13 cellular contexts compared by ENCODE assay signal in genomic region chr13:114126086-114126485, GRCh38. TPM values are rescaled to one million over a fixed set of nuclear protein-coding genes. Genes with fewer than 3 reads are reported as not detected.
DNase-seq lines count a peak whose midpoint lies in the region; ATAC-seq and TF ChIP-seq lines count a peak whose summit lies in the region.
"Not testable (repeated sequence)": the region's sequence is repeated elsewhere in the genome, so short reads cannot be mapped to it uniquely, and the experiment has no call there.
"Had no signal": no experiment of that assay in that cellular context is flagged by ENCODE, and none has a peak within 500 bp of the region (broad histone marks: within the 10 kb centered on the region; RNA-seq: fewer than 3 reads in every experiment).

No MANE protein-coding gene starts in this region.

- not testable (repeated sequence) for DNase-seq in HL-60 (ENCODE audit: low read depth in 1 of 2, low spot score in 1 of 2); WTC11 (ENCODE audit: low spot score); activated CD8-positive, alpha-beta memory T cell treated with anti-CD3 and anti-CD28 coated beads, Interleukin-2, amount 10 ng/mL, durations not matched to agents 7 days and 5 days; naive B cell
- DNase-seq in osteoblast (ENCODE audit: insufficient read length, low spot score, missing footprints): peak; percentile 82

- peaks cover 93 to 98% (median 95%) of the 10 kb centered on the region in 10 experiments for H3K4me1 ChIP-seq in BLaER1 treated with 17β-estradiol and CSF1 and Interleukin-3, amounts not matched to agents 10 nM and 100 nM
- peaks cover 42% of the 10 kb centered on the region for H3K4me1 ChIP-seq in osteoblast (ENCODE audit: insufficient read depth, low read length)

- peaks cover 98% of the 10 kb centered on the region for H3K79me2 ChIP-seq in osteoblast (ENCODE audit: insufficient read depth, low read length)

- not testable (repeated sequence) for H2AFZ ChIP-seq in osteoblast (ENCODE audit: low read length)

- H4K20me1 ChIP-seq in BLaER1 treated with 17β-estradiol and CSF1 and Interleukin-3, amounts not matched to agents 10 nM and 100 nM: peaks cover 69 to 94% (median 77%) of the 10 kb centered on the region in 11 experiments
- H4K20me1 ChIP-seq in osteoblast (ENCODE audit: insufficient read depth, low read length): peaks cover 36% of the 10 kb centered on the region

- not testable (repeated sequence) for H3K4me3 Mint-ChIP-seq in WTC11; activated CD8-positive, alpha-beta memory T cell treated with anti-CD3 and anti-CD28 coated beads, Interleukin-2, amount 10 ng/mL, durations not matched to agents 7 days and 5 days; dendritic cell treated with granulocyte-macrophage colony-stimulating factor and Interleukin-4, amounts not matched to agents 40 ng/mL and 50 ng/mL, for 4 days
- H3K4me3 Mint-ChIP-seq in activated naive CD4-positive, alpha-beta T cell treated with anti-CD3 and anti-CD28 coated beads, Interleukin-2, amount 50 U/mL, for 24 hours: peak overlapping the region; percentile 98
- H3K4me3 Mint-ChIP-seq in naive B cell: peak overlapping the region in 6 of 8 donors; percentile 36 to 99 (median 68)

- not testable (repeated sequence) for H3K27me3 ChIP-seq in BLaER1 treated with 17β-estradiol and CSF1 and Interleukin-3, amounts not matched to agents 10 nM and 100 nM; HL-60 (ENCODE audit: insufficient read depth, poor library complexity, severe bottlenecking); osteoblast (ENCODE audit: insufficient read depth, low read length)

- not testable (repeated sequence) for H3K9me3 Mint-ChIP-seq in WTC11; activated CD8-positive, alpha-beta memory T cell treated with anti-CD3 and anti-CD28 coated beads, Interleukin-2, amount 10 ng/mL, durations not matched to agents 7 days and 5 days (ENCODE audit: low read depth); activated naive CD4-positive, alpha-beta T cell treated with anti-CD3 and anti-CD28 coated beads, Interleukin-2, amount 50 U/mL, for 24 hours; dendritic cell treated with granulocyte-macrophage colony-stimulating factor and Interleukin-4, amounts not matched to agents 40 ng/mL and 50 ng/mL, for 4 days; naive B cell

- H3K4me1 Mint-ChIP-seq in WTC11 (peaks cover 53% of the 10 kb centered on the region), naive B cell (peaks cover 71 to 86% (median 78%) of the 10 kb centered on the region in 3 donors)
- peaks cover 65% of the 10 kb centered on the region for H3K4me1 Mint-ChIP-seq in activated CD8-positive, alpha-beta memory T cell treated with anti-CD3 and anti-CD28 coated beads, Interleukin-2, amount 10 ng/mL, durations not matched to agents 7 days and 5 days
- peaks cover 83% of the 10 kb centered on the region for H3K4me1 Mint-ChIP-seq in activated naive CD4-positive, alpha-beta T cell treated with anti-CD3 and anti-CD28 coated beads, Interleukin-2, amount 50 U/mL, for 24 hours
- H3K4me1 Mint-ChIP-seq in dendritic cell treated with granulocyte-macrophage colony-stimulating factor and Interleukin-4, amounts not matched to agents 40 ng/mL and 50 ng/mL, for 4 days (ENCODE audit: low read depth): peaks cover 98% of the 10 kb centered on the region

- not testable (repeated sequence) for H3K9me3 ChIP-seq in BLaER1 treated with 17β-estradiol and CSF1 and Interleukin-3, amounts not matched to agents 10 nM and 100 nM (replicated peaks in 1 of 11); osteoblast (ENCODE audit: low read depth, low read length)

- H3K4me2 ChIP-seq in BLaER1 treated with 17β-estradiol and CSF1 and Interleukin-3, amounts not matched to agents 10 nM and 100 nM: peak overlapping the region; percentile 96 to 100 (median 99)
- H3K4me2 ChIP-seq in osteoblast (ENCODE audit: insufficient read depth, low read length): not testable (repeated sequence)

- H3K9ac ChIP-seq in BLaER1 treated with 17β-estradiol and CSF1 and Interleukin-3, amounts not matched to agents 10 nM and 100 nM: not testable (repeated sequence)

- H3K4me3 ChIP-seq in BLaER1 treated with 17β-estradiol and CSF1 and Interleukin-3, amounts not matched to agents 10 nM and 100 nM; HL-60 (replicated peaks; ENCODE audit: insufficient read depth, low read length); osteoblast (ENCODE audit: insufficient read depth, low read length): not testable (repeated sequence)

- POLR2A ChIA-PET in WTC11 (lab: Charles Lee): not testable (repeated sequence)

- H3K27ac Mint-ChIP-seq in WTC11 (peak overlapping the region; percentile 44; the same call in 1 of the 2 replicates), naive B cell (peak overlapping the region in 5 of 6 donors; percentile 31 to 93 (median 82))
- H3K27ac Mint-ChIP-seq in activated CD8-positive, alpha-beta memory T cell treated with anti-CD3 and anti-CD28 coated beads, Interleukin-2, amount 10 ng/mL, durations not matched to agents 7 days and 5 days: peak overlapping the region; percentile 21
- peak overlapping the region; percentile 98 for H3K27ac Mint-ChIP-seq in activated naive CD4-positive, alpha-beta T cell treated with anti-CD3 and anti-CD28 coated beads, Interleukin-2, amount 50 U/mL, for 24 hours
- H3K27ac Mint-ChIP-seq in dendritic cell treated with granulocyte-macrophage colony-stimulating factor and Interleukin-4, amounts not matched to agents 40 ng/mL and 50 ng/mL, for 4 days: peak overlapping the region; percentile 40

- H3K27me3 Mint-ChIP-seq in WTC11 (ENCODE audit: low read depth); activated CD8-positive, alpha-beta memory T cell treated with anti-CD3 and anti-CD28 coated beads, Interleukin-2, amount 10 ng/mL, durations not matched to agents 7 days and 5 days; activated naive CD4-positive, alpha-beta T cell treated with anti-CD3 and anti-CD28 coated beads, Interleukin-2, amount 50 U/mL, for 24 hours; dendritic cell treated with granulocyte-macrophage colony-stimulating factor and Interleukin-4, amounts not matched to agents 40 ng/mL and 50 ng/mL, for 4 days; naive B cell: not testable (repeated sequence)

- intact Hi-C loops in dendritic cell treated with granulocyte-macrophage colony-stimulating factor and Interleukin-4, amounts not matched to agents 40 ng/mL and 50 ng/mL, for 4 days (cut with micrococcal nuclease): not testable (repeated sequence)

- not testable (repeated sequence) for ATAC-seq in WTC11; activated CD8-positive, alpha-beta memory T cell treated with anti-CD3 and anti-CD28 coated beads, Interleukin-2, amount 10 ng/mL, durations not matched to agents 7 days and 5 days; naive B cell (ENCODE audit: low read depth in 2 of 2)

- not testable (repeated sequence) for TF ChIP-seq CTCF in HL-60 (IDR thresholded peaks at IDR 0.05; ENCODE audit: insufficient read depth, low read length); WTC11 (IDR thresholded peaks at IDR 0.05); osteoblast (IDR thresholded peaks at IDR 0.05; ENCODE audit: extremely low read depth, low read depth, low read length)

- CTCF ChIA-PET in WTC11 (lab: Charles Lee): not testable (repeated sequence)
- CTCF ChIA-PET in activated CD8-positive, alpha-beta memory T cell treated with anti-CD3 and anti-CD28 coated beads, Interleukin-2, amount 10 ng/mL, durations not matched to agents 7 days and 5 days (lab: Charles Lee): interaction anchor here (1.4 kb wide), 1 partner anchor 12 kb away, joined by 3 read pairs; no protein-coding TSS in a partner anchor

- not testable (repeated sequence) for H3K36me3 Mint-ChIP-seq in WTC11
- peaks cover 28% of the 10 kb centered on the region for H3K36me3 Mint-ChIP-seq in activated CD8-positive, alpha-beta memory T cell treated with anti-CD3 and anti-CD28 coated beads, Interleukin-2, amount 10 ng/mL, durations not matched to agents 7 days and 5 days
- peaks cover 14% of the 10 kb centered on the region for H3K36me3 Mint-ChIP-seq in activated naive CD4-positive, alpha-beta T cell treated with anti-CD3 and anti-CD28 coated beads, Interleukin-2, amount 50 U/mL, for 24 hours
- H3K36me3 Mint-ChIP-seq in dendritic cell treated with granulocyte-macrophage colony-stimulating factor and Interleukin-4, amounts not matched to agents 40 ng/mL and 50 ng/mL, for 4 days (ENCODE audit: low read depth): peaks cover 23% of the 10 kb centered on the region
- H3K36me3 Mint-ChIP-seq in naive B cell: peaks cover 5 to 11% of the 10 kb centered on the region in 2 donors

- H3K27ac ChIP-seq in BLaER1 treated with 17β-estradiol and CSF1 and Interleukin-3, amounts not matched to agents 10 nM and 100 nM: peak overlapping the region in 6 of 11 experiments; percentile 28 to 97 (median 92); a peak in 7 of 22 replicates
- peak overlapping the region; percentile 2; the same call in 1 of the 2 replicates for H3K27ac ChIP-seq in HL-60 (replicated peaks)
- not testable (repeated sequence) for H3K27ac ChIP-seq in osteoblast (ENCODE audit: low read depth, low read length)

- H3K36me3 ChIP-seq in BLaER1 treated with 17β-estradiol and CSF1 and Interleukin-3, amounts not matched to agents 10 nM and 100 nM: peaks cover 0 to 16% (median 0%) of the 10 kb centered on the region in 11 experiments; a peak in 3 of 22 replicates
- not testable (repeated sequence) for H3K36me3 ChIP-seq in osteoblast (ENCODE audit: insufficient read depth, low read length)

RNA-seq across cellular contexts. Expression of gene RASA3, which starts 6.3 kb away (rescaled TPM):
- total RNA-seq in WTC11 (2021) (16.5 to 22.3 TPM (median 16.9 TPM) in 3 replicates), osteoblast (40.7 and 41.3 TPM in 2 replicates)
- total RNA-seq in activated CD8-positive, alpha-beta memory T cell treated with anti-CD3 and anti-CD28 coated beads, Interleukin-2, amount 10 ng/mL, durations not matched to agents 7 days and 5 days: 10 to 100 TPM; 16.3 to 49.2 TPM
- 10 to 100 TPM; 17.1 to 41.9 (median 28.8) TPM for polyA plus RNA-seq in naive B cell (ENCODE audit: low read depth in 6 of 6)

RNA-seq across cellular contexts. Expression of gene CFAP97D2, which starts 53.0 kb away (rescaled TPM):
- total RNA-seq in WTC11 (2021) (not detected in 3 replicates), osteoblast (not detected in 2 replicates)
- not detected for total RNA-seq in activated CD8-positive, alpha-beta memory T cell treated with anti-CD3 and anti-CD28 coated beads, Interleukin-2, amount 10 ng/mL, durations not matched to agents 7 days and 5 days
- not detected for polyA plus RNA-seq in naive B cell (ENCODE audit: low read depth in 6 of 6)
- total RNA-seq: A172, Calu3, GM23338, K562, Peyer's patch had no signal
- polyA plus RNA-seq: GM23338, K562 had no signal

Comparison
In these comparisons a context has a peak if more than half of its experiments do, and no peak if none do; other contexts are left out.
1. H3K27ac Mint-ChIP-seq: peak in every context shown above with its lines; median percentile 98 in activated naive CD4-positive, alpha-beta T cell treated with anti-CD3 and anti-CD28 coated beads, Interleukin-2, amount 50 U/mL, for 24 hours; 82 in naive B cell; 44 in WTC11; 40 in dendritic cell treated with granulocyte-macrophage colony-stimulating factor and Interleukin-4, amounts not matched to agents 40 ng/mL and 50 ng/mL, for 4 days; 21 in activated CD8-positive, alpha-beta memory T cell treated with anti-CD3 and anti-CD28 coated beads, Interleukin-2, amount 10 ng/mL, durations not matched to agents 7 days and 5 days.